3 cellular contexts compared by ENCODE assay signal in the genomic region with DNA sequence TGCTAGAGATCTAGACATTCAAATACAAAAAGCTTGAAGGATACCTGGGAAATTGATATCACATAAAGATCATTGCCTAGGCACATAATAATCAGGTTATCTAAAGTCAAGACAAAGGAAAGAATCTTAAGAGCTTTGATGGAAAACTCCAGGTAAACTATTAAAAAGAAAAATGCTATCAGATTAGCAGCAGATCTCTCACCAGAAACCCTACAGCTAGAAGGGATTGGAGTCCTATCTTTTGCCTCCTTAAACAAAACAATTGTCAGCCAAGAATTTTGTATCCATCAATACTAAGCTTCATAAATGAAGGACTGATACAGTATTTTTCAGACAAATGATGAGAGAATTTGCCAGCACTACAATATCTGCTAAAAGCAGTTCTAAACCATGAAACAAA.
"Had no signal": no experiment of that assay in that cellular context is flagged by ENCODE, and none has a peak within 500 bp of the region (broad histone marks: within the 10 kb centered on the region; RNA-seq: fewer than 3 reads in every experiment).

No MANE protein-coding gene starts in this region.

- DNase-seq: GDM1, GF-D8 had no signal

- H3K4me3 ChIP-seq: GM12878 had no signal

- ATAC-seq: GM12878 had no signal
